In the genomic region with DNA sequence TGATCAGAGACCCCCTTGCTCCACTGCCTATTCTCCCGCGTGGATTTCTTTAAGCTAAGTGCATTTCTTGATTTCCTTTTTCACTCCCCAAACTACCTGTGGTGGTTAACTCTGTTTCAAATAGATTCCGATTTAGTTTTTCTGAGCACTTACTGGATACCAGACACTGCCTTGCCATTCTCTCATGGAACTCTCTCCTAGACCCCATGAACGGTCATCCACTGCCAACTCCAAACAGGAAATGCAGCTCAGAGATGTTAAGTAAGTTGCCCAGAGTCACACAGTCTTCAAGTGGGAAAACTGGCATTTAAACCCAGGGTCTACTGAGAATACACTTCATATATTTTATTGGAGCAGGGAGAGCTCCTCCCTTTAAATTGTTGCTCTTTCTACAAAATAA, we compare ENCODE assay signal across 21 cellular contexts.
DNase-seq lines count a peak whose midpoint lies in the region; ATAC-seq and TF ChIP-seq lines count a peak whose summit lies in the region.
"Had no signal": no experiment of that assay in that cellular context is flagged by ENCODE, and none has a peak within 500 bp of the region (broad histone marks: within the 10 kb centered on the region; RNA-seq: fewer than 3 reads in every experiment).

No MANE protein-coding gene starts in this region.

- in situ Hi-C loops in transverse colon (cut with MboI; ENCODE audit: low pct_ligation_motif_present in 1 of 4, low pct_unique_long_range_greater_than_20kb in 1 of 4, low sequenced_read_pairs in 3 of 4) = no loop called here

- H3K4me3 Mint-ChIP-seq in Caco-2 (ENCODE audit: unreplicated experiment) = no peak overlapping the region
- H3K4me3 Mint-ChIP-seq: B cell; CD4-positive, CD25-positive, alpha-beta regulatory T cell; CD8-positive, alpha-beta T cell; HFFc6 had no signal

- no peak for TF ChIP-seq POLR2A in transverse colon (IDR thresholded peaks at IDR 0.05)

- H3K36me3 Mint-ChIP-seq in Caco-2 (ENCODE audit: insufficient read depth, unreplicated experiment) = no peaks in the 10 kb centered on the region
- H3K36me3 Mint-ChIP-seq: CD4-positive, CD25-positive, alpha-beta regulatory T cell; CD8-positive, alpha-beta T cell had no signal

- ATAC-seq in GM18517 (IDR thresholded peaks at IDR 0.05; ENCODE audit: unreplicated experiment) (no peak), HG03025 (IDR thresholded peaks at IDR 0.05; ENCODE audit: low FRiP score, unreplicated experiment) (no peak)
- ATAC-seq: CD8-positive, alpha-beta T cell; GM12878 had no signal

- no peaks in the 10 kb centered on the region for H3K9me3 ChIP-seq in Caco-2
- no peaks in the 10 kb centered on the region for H3K9me3 ChIP-seq in colonic mucosa
- no peaks in the 10 kb centered on the region for H3K9me3 ChIP-seq in mucosa of rectum (ENCODE audit: control insufficient read depth in 2 of 2, low read length in 2 of 2)
- no peaks in the 10 kb centered on the region for H3K9me3 ChIP-seq in transverse colon
- H3K9me3 ChIP-seq: BLaER1, HAP-1 had no signal

- no peak overlapping the region for H3K9ac ChIP-seq in colonic mucosa (ENCODE audit: low read depth in 2 of 2, low read length in 2 of 2)
- H3K9ac ChIP-seq in mucosa of rectum (ENCODE audit: low read depth in 1 of 2, low read length in 2 of 2) = no peak overlapping the region
- H3K9ac ChIP-seq: BLaER1 had no signal

- 86 to 92% methylated on average over 2 to 4 of the region's 4 CpGs for WGBS in transverse colon (ENCODE audit: low coverage in 1 of 2), 2 donors

- TF ChIP-seq CTCF in Caco-2 (IDR thresholded peaks at IDR 0.05; ENCODE audit: insufficient read depth in 1 of 2, low read depth in 1 of 2, low read length in 1 of 2, severe bottlenecking in 1 of 2, unreplicated experiment in 1 of 2) = no peak
- TF ChIP-seq CTCF in colonic mucosa (IDR thresholded peaks at IDR 0.05) = no peak
- no peak for TF ChIP-seq CTCF in transverse colon (IDR thresholded peaks at IDR 0.05)

- H3K9me3 Mint-ChIP-seq in Caco-2 (ENCODE audit: unreplicated experiment) = peaks cover 9% of the 10 kb centered on the region

- no peaks in the 10 kb centered on the region; the same call in 1 of the 2 replicates for H3K27me3 ChIP-seq in Caco-2 (replicated peaks; ENCODE audit: control insufficient read depth, insufficient read depth, low read length)
- H3K27me3 ChIP-seq in colonic mucosa = no peaks in the 10 kb centered on the region
- H3K27me3 ChIP-seq in mucosa of rectum (ENCODE audit: control insufficient read depth in 2 of 2, insufficient read depth in 2 of 2, low read length in 2 of 2) = no peaks in the 10 kb centered on the region
- H3K27me3 ChIP-seq in transverse colon = no peaks in the 10 kb centered on the region
- H3K27me3 ChIP-seq: BLaER1 had no signal

- intact Hi-C loops in Caco-2 (cut with micrococcal nuclease; ENCODE audit: unreplicated experiment) (no loop called here), colonic mucosa (cut with DNase I) (loop anchor here (5.0 kb wide), 1 partner anchor 856 kb away; no protein-coding TSS in a partner anchor), transverse colon (cut with DNase I; ENCODE audit: low total_unique reads) (no loop called here)

- no TSS peak for BruUV-seq in Caco-2 (replicated peaks; lab: Mats Ljungman, UMichigan)

- no peak for TF ChIP-seq EP300 in transverse colon (IDR thresholded peaks at IDR 0.05; ENCODE audit: low read depth)

- H3K4me3 ChIP-seq in Caco-2 (ENCODE audit: low read depth, low read length) = no peak overlapping the region
- H3K4me3 ChIP-seq in colonic mucosa = no peak overlapping the region
- H3K4me3 ChIP-seq in mucosa of rectum (ENCODE audit: low read length in 2 of 2) = no peak overlapping the region
- no peak overlapping the region for H3K4me3 ChIP-seq in transverse colon
- H3K4me3 ChIP-seq: BLaER1, GM12878, HAP-1 had no signal

- peaks cover 26% of the 10 kb centered on the region for H3K4me1 ChIP-seq in Caco-2
- H3K4me1 ChIP-seq in colonic mucosa = peaks cover 3% of the 10 kb centered on the region
- H3K4me1 ChIP-seq in mucosa of rectum (ENCODE audit: control insufficient read depth in 2 of 2, insufficient read depth in 2 of 2, low read length in 2 of 2) = peaks cover 15 to 31% of the 10 kb centered on the region in 2 donors
- peaks cover 0 to 27% (median 12%) of the 10 kb centered on the region in 4 donors for H3K4me1 ChIP-seq in transverse colon
- H3K4me1 ChIP-seq: HAP-1 had no signal

- no peaks in the 10 kb centered on the region for H3K36me3 ChIP-seq in Caco-2 (ENCODE audit: control insufficient read depth, insufficient read depth, low read length)
- no peaks in the 10 kb centered on the region for H3K36me3 ChIP-seq in colonic mucosa
- no peaks in the 10 kb centered on the region for H3K36me3 ChIP-seq in mucosa of rectum (ENCODE audit: control insufficient read depth in 2 of 2, insufficient read depth in 2 of 2, low read length in 2 of 2)
- H3K36me3 ChIP-seq in transverse colon = no peaks in the 10 kb centered on the region
- H3K36me3 ChIP-seq: BLaER1, HAP-1 had no signal

- H3K4me1 Mint-ChIP-seq in Caco-2 (ENCODE audit: low read depth, unreplicated experiment) = peaks cover 12% of the 10 kb centered on the region
- H3K4me1 Mint-ChIP-seq: B cell; CD4-positive, CD25-positive, alpha-beta regulatory T cell had no signal

- POLR2A ChIA-PET in Caco-2 (lab: Charles Lee) = no interaction called here

- peak overlapping the region; percentile 30 for H3K27ac Mint-ChIP-seq in Caco-2 (ENCODE audit: unreplicated experiment)
- H3K27ac Mint-ChIP-seq: B cell; CD4-positive, CD25-positive, alpha-beta regulatory T cell; CD8-positive, alpha-beta T cell; HFFc6 had no signal

- peaks cover 6% of the 10 kb centered on the region for H3K27me3 Mint-ChIP-seq in Caco-2 (ENCODE audit: insufficient read depth, unreplicated experiment)
- H3K27me3 Mint-ChIP-seq: CD4-positive, CD25-positive, alpha-beta regulatory T cell had no signal

- DNase-seq in Caco-2 (no peak), colonic mucosa (no peak), transverse colon (no peak), kidney tubule cell (ENCODE audit: low spot score) (no peak)
- DNase-seq: CD4-positive, CD25-positive, alpha-beta regulatory T cell; CD8-positive, alpha-beta T cell; DMS 273 treated with DMSO at 0.1 percent for 48 hours; DMS79; EL; GDM1; GOT3; HFFc6 had no signal

- H3K27ac ChIP-seq in colonic mucosa (peak overlapping the region; percentile 5), mucosa of rectum (ENCODE audit: low read depth in 2 of 2, low read length in 2 of 2) (peak overlapping the region; percentile 69 to 78), transverse colon (peak overlapping the region in 3 of 4 donors; percentile 1 to 77 (median 52))
- H3K27ac ChIP-seq: 22Rv1, BLaER1, C4-2B had no signal

- CTCF ChIA-PET in Caco-2 (lab: Charles Lee) = no interaction called here

Comparison
In these comparisons a context has a peak if more than half of its experiments do, and no peak if none do; other contexts are left out.
1. H3K27ac ChIP-seq: peak in every context shown above with its lines; median percentile 74 in mucosa of rectum; 52 in transverse colon; 5 in colonic mucosa.